ENCODE assay signal across 1 cellular context in genomic region chr1:228415221-228415620, GRCh38.
TF ChIP-seq lines count a peak whose summit lies in the region.

No MANE protein-coding gene starts in this region.

TF ChIP-seq in GM23338, 12 proteins besides CTCF, POLR2A, EP300 and RAD21 (continued from another document):
- TF ChIP-seq ZNF462 (CRISPR knock-in tag; IDR thresholded peaks at IDR 0.05) = no peak
- no peak for TF ChIP-seq EZH2phosphoT487 (IDR thresholded peaks at IDR 0.05; ENCODE audit: unreplicated experiment)
- no peak for TF ChIP-seq REST (IDR thresholded peaks at IDR 0.05; ENCODE audit: unreplicated experiment)
- no peak for TF ChIP-seq ZNF331 (CRISPR knock-in tag; IDR thresholded peaks at IDR 0.05; ENCODE audit: low read depth)
- no peak for TF ChIP-seq EZH2 (IDR thresholded peaks at IDR 0.05; ENCODE audit: low read depth, unreplicated experiment)
